ENCODE assay signal across 21 cellular contexts in the genomic region with DNA sequence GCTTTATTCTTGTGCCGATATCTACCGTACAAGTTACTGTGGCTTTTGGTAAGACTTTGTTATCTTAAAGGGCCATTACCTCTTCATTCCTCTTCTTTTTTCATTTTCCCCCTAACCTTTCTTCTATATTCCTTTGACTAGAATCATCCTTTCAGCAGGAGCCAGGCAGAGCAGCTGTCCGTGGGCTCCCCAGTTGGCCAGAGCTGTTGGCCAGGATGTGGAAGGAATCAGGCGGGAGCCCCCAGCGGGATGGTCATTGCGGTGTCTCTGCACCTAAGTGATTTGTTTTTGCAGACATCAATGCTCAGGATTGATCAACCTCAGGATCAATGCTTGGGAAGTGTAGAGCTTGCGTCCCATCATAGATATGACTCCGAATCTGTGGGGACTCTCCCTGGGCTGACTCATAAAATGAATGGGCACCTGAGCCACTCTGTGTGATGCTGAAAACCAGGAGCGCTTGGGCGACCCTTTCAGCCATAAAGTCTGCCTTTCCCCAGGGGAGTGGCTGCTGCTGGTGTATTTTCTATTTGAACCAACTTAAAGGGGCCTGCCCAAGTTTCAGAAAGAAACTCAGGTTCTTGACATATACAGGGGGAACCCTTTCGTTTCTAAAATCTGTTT. TPM values are rescaled to one million over a fixed set of nuclear protein-coding genes. Genes with fewer than 3 reads are reported as not detected.
DNase-seq lines count a peak whose midpoint lies in the region; ATAC-seq and TF ChIP-seq lines count a peak whose summit lies in the region.
"Had no signal": no experiment of that assay in that cellular context is flagged by ENCODE, and none has a peak within 500 bp of the region (broad histone marks: within the 10 kb centered on the region; RNA-seq: fewer than 3 reads in every experiment).

No MANE protein-coding gene starts in this region.

- intact Hi-C loops in CD8-positive, alpha-beta T cell (cut with DNase I, micrococcal nuclease): no loop called here
- intact Hi-C loops in OCI-LY7 (cut with micrococcal nuclease; ENCODE audit: unreplicated experiment): no loop called here

- peaks cover 64% of the 10 kb centered on the region for H3K4me1 ChIP-seq in CD8-positive, alpha-beta T cell (ENCODE audit: insufficient read depth, low read length)
- H3K4me1 ChIP-seq in OCI-LY7 (ENCODE audit: insufficient read depth, low read length, poor library complexity, severe bottlenecking): no peaks in the 10 kb centered on the region

- BruUV-seq in OCI-LY7 (replicated peaks; lab: Mats Ljungman, UMichigan): no TSS peak

- peak overlapping the region; percentile 61 for H3K27ac Mint-ChIP-seq in CD8-positive, alpha-beta T cell
- H3K27ac Mint-ChIP-seq in brain: peak overlapping the region; percentile 4 to 71 (median 29)
- H3K27ac Mint-ChIP-seq in naive thymus-derived CD8-positive, alpha-beta T cell: peak overlapping the region in 9 of 10 donors; percentile 2 to 82 (median 70)
- H3K27ac Mint-ChIP-seq: CD4-positive, alpha-beta T cell; H9 had no signal

- no peaks in the 10 kb centered on the region for H3K9me3 Mint-ChIP-seq in CD8-positive, alpha-beta T cell
- peaks cover 4 to 15% (median 11%) of the 10 kb centered on the region in 5 experiments for H3K9me3 Mint-ChIP-seq in brain
- no peaks in the 10 kb centered on the region for H3K9me3 Mint-ChIP-seq in naive thymus-derived CD8-positive, alpha-beta T cell
- H3K9me3 Mint-ChIP-seq: CD4-positive, alpha-beta T cell had no signal

- H3K79me2 ChIP-seq in OCI-LY7 (ENCODE audit: insufficient read depth, low read depth, low read length): no peaks in the 10 kb centered on the region

- H3K27me3 Mint-ChIP-seq in CD8-positive, alpha-beta T cell (ENCODE audit: low read depth): no peaks in the 10 kb centered on the region
- H3K27me3 Mint-ChIP-seq in brain: no peaks in the 10 kb centered on the region
- no peaks in the 10 kb centered on the region for H3K27me3 Mint-ChIP-seq in naive thymus-derived CD8-positive, alpha-beta T cell
- H3K27me3 Mint-ChIP-seq: CD4-positive, alpha-beta T cell had no signal

- H3K27me3 ChIP-seq in CD8-positive, alpha-beta T cell (ENCODE audit: insufficient read depth, low read length): no peaks in the 10 kb centered on the region
- H3K27me3 ChIP-seq: BE2C had no signal

- no peaks in the 10 kb centered on the region for H3K36me3 ChIP-seq in CD8-positive, alpha-beta T cell (ENCODE audit: insufficient read depth, low read length)
- no peaks in the 10 kb centered on the region for H3K36me3 ChIP-seq in OCI-LY7 (ENCODE audit: insufficient read depth, low read length)
- H3K36me3 ChIP-seq: BE2C had no signal

- H3K4me1 Mint-ChIP-seq in CD8-positive, alpha-beta T cell (ENCODE audit: low read depth): peaks cover 86% of the 10 kb centered on the region
- peaks cover 46% of the 10 kb centered on the region for H3K4me1 Mint-ChIP-seq in brain
- peaks cover 48 to 88% (median 86%) of the 10 kb centered on the region in 4 donors for H3K4me1 Mint-ChIP-seq in naive thymus-derived CD8-positive, alpha-beta T cell

- no peak overlapping the region for H2AFZ ChIP-seq in OCI-LY7 (ENCODE audit: low read length)
- H2AFZ ChIP-seq: PC-9 had no signal

- TF ChIP-seq CTCF in CD8-positive, alpha-beta T cell (IDR thresholded peaks at IDR 0.05): no peak
- TF ChIP-seq CTCF in brain (conservative IDR thresholded peaks at IDR 0.05) (no peak), OCI-LY7 (conservative IDR thresholded peaks at IDR 0.05; ENCODE audit: low read length) (no peak)

- ATAC-seq in activated CD4-positive, CD25-positive, alpha-beta regulatory T cell treated with anti-CD3 and anti-CD28 coated beads, Interleukin-2, amount 50 U/mL, for 24 hours: no peak
- no peak for ATAC-seq in CD8-positive, alpha-beta T cell
- no peak for ATAC-seq in naive thymus-derived CD8-positive, alpha-beta T cell
- ATAC-seq in HG02588 (IDR thresholded peaks at IDR 0.05; ENCODE audit: unreplicated experiment): no peak

- H3K36me3 Mint-ChIP-seq in CD8-positive, alpha-beta T cell: peaks cover 7% of the 10 kb centered on the region
- H3K36me3 Mint-ChIP-seq in brain: peaks cover 35% of the 10 kb centered on the region
- peaks cover 4 to 11% (median 6%) of the 10 kb centered on the region in 3 donors for H3K36me3 Mint-ChIP-seq in naive thymus-derived CD8-positive, alpha-beta T cell

- peak; percentile 3 for DNase-seq in activated CD4-positive, CD25-positive, alpha-beta regulatory T cell treated with anti-CD3 and anti-CD28 coated beads, Interleukin-2, amount 50 U/mL, for 72 hours
- DNase-seq in CD8-positive, alpha-beta T cell: no peak
- DNase-seq in naive thymus-derived CD8-positive, alpha-beta T cell: no peak
- DNase-seq in mucosa of gallbladder (ENCODE audit: low spot score): no peak
- no peak for DNase-seq in OCI-LY7 (ENCODE audit: low spot score)
- DNase-seq: BE2C; Calu3; CD4-positive, alpha-beta T cell; H9; MV-4-11; NCI-H1417 treated with DMSO at 0.1 percent for 48 hours; NCI-H2029 treated with DMSO at 0.1 percent for 48 hours; NCI-H2171 treated with DMSO at 0.1 percent for 48 hours; NCI-H774; PC-9 had no signal

- peak overlapping the region; percentile 2 for H3K4me3 Mint-ChIP-seq in CD8-positive, alpha-beta T cell
- H3K4me3 Mint-ChIP-seq in brain: no peak overlapping the region
- H3K4me3 Mint-ChIP-seq in naive thymus-derived CD8-positive, alpha-beta T cell: peak overlapping the region in 4 of 10 donors; percentile 4 to 53 (median 12)
- H3K4me3 Mint-ChIP-seq: CD4-positive, alpha-beta T cell; H9 had no signal

- no peak overlapping the region for H3K4me3 ChIP-seq in CD8-positive, alpha-beta T cell (ENCODE audit: low read depth, low read length)
- H3K4me3 ChIP-seq in OCI-LY7 (ENCODE audit: low read depth, low read length, poor library complexity, severe bottlenecking): no peak overlapping the region
- H3K4me3 ChIP-seq: PC-9 had no signal

- no peak overlapping the region for H3K4me2 ChIP-seq in OCI-LY7 (ENCODE audit: low read length)
- H3K4me2 ChIP-seq: PC-9 had no signal

- no peak overlapping the region for H3K27ac ChIP-seq in CD8-positive, alpha-beta T cell (ENCODE audit: low read depth, low read length)
- H3K27ac ChIP-seq in OCI-LY7 (ENCODE audit: low read depth, low read length, poor library complexity, severe bottlenecking): no peak overlapping the region
- H3K27ac ChIP-seq: 22Rv1, PC-9 had no signal

- H4K20me1 ChIP-seq in OCI-LY7 (ENCODE audit: insufficient read depth, low read length): no peaks in the 10 kb centered on the region

- no peaks in the 10 kb centered on the region for H3K9me3 ChIP-seq in CD8-positive, alpha-beta T cell (ENCODE audit: low read length)
- no peaks in the 10 kb centered on the region for H3K9me3 ChIP-seq in OCI-LY7 (ENCODE audit: low read length)
- H3K9me3 ChIP-seq: BE2C had no signal

- no peaks in the 10 kb centered on the region for H3K9me2 ChIP-seq in OCI-LY7 (ENCODE audit: insufficient read depth, low read length)

- POLR2A ChIA-PET in CD8-positive, alpha-beta T cell (lab: Charles Lee): interaction anchor here (1.3 kb wide), 1 partner anchor 17 kb away, joined by 3 read pairs; no protein-coding TSS in a partner anchor
- POLR2A ChIA-PET in naive thymus-derived CD8-positive, alpha-beta T cell (lab: Charles Lee): interaction anchor here (1.2 kb wide), 1 partner anchor 23 kb away, joined by 3 read pairs; no protein-coding TSS in a partner anchor
- POLR2A ChIA-PET in OCI-LY7 (lab: Charles Lee): no interaction called here

- CTCF ChIA-PET in CD8-positive, alpha-beta T cell (lab: Charles Lee): interaction anchor here (1.0 kb wide), 1 partner anchor 16 kb away, joined by 3 read pairs; no protein-coding TSS in a partner anchor
- CTCF ChIA-PET in OCI-LY7 (lab: Charles Lee; ENCODE audit: unreplicated experiment): no interaction called here

RNA-seq across cellular contexts. Expression of gene APBA2, which starts 21.7 kb away (rescaled TPM):
- total RNA-seq in CD8-positive, alpha-beta T cell: 100 to 1,000 TPM; 106 to 108 TPM
- 86.7 TPM for polyA plus RNA-seq in brain (ENCODE audit: insufficient read depth, low read depth, low replicate concordance)
- 100 to 1,000 TPM; 206 to 216 TPM for total RNA-seq in naive thymus-derived CD8-positive, alpha-beta T cell
- 100 to 1,000 TPM in 1 of 3 donors, 10 to 100 TPM in 2; 75.5 to 164 (median 95.1) TPM for polyA plus RNA-seq in naive thymus-derived CD8-positive, alpha-beta T cell
- total RNA-seq in mucosa of gallbladder (3.4 TPM), OCI-LY7 (2022) (not detected in 2 replicates)
- total RNA-seq in OCI-LY7 (2014; rRNA removed; shearing (Covaris generic)): not detected in 2 replicates
- total RNA-seq: Calu3, PC-9 had no signal

RNA-seq across cellular contexts. Expression of gene GOLGA6L7, which starts 59.0 kb away (rescaled TPM):
- total RNA-seq in CD8-positive, alpha-beta T cell: not detected
- not detected for polyA plus RNA-seq in brain (ENCODE audit: insufficient read depth, low read depth, low replicate concordance)
- not detected for total RNA-seq in naive thymus-derived CD8-positive, alpha-beta T cell
- polyA plus RNA-seq in naive thymus-derived CD8-positive, alpha-beta T cell: not detected
- not detected for total RNA-seq in mucosa of gallbladder
- 0.13 TPM in 1 of 2 replicates, not detected in the other for total RNA-seq in OCI-LY7 (2014; rRNA removed; shearing (Covaris generic))
- total RNA-seq in OCI-LY7 (2022): not detected in 2 replicates
- total RNA-seq: Calu3; CD4-positive, alpha-beta T cell; H9; NCI-H460; PC-9 had no signal
- polyA plus RNA-seq: AG04450 had no signal

Comparison
In these comparisons a context has a peak if more than half of its experiments do, and no peak if none do; other contexts are left out.
1. RNA of gene APBA2, which starts 21.7 kb away (total RNA-seq): 206 to 216 TPM in naive thymus-derived CD8-positive, alpha-beta T cell and 106 to 108 TPM in CD8-positive, alpha-beta T cell; 3.4 TPM in mucosa of gallbladder (single experiment) and not detected in OCI-LY7; every median in the first group is over 10 times any median in the second.
2. Peak in every context shown above with its lines, with median percentiles within 50 percentile points of each other: H3K27ac Mint-ChIP-seq.